Comparison of ENCODE assay signal across 15 cellular contexts in the genomic region with DNA sequence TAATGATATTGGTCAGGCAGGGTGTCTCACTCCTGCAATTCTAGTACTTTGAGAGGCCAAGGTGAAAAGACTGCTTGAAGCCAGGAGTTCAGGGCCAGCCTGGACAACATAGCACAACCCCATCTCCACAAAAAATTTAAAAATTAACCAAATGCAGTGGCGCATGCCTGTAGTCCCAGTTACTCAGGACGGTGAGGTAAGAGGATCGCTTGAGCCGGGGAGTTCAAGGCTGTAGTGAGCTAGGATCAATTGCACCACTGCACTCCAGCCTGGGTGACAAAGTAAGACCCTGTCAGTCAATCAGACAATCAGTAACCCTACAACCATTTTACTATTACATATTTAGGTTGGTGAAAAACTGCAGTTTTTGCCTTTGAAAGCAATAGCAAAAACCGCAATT. TPM values are rescaled to one million over a fixed set of nuclear protein-coding genes. Genes with fewer than 3 reads are reported as not detected.
DNase-seq lines count a peak whose midpoint lies in the region; ATAC-seq and TF ChIP-seq lines count a peak whose summit lies in the region.
"Had no signal": no experiment of that assay in that cellular context is flagged by ENCODE, and none has a peak within 500 bp of the region (broad histone marks: within the 10 kb centered on the region; RNA-seq: fewer than 3 reads in every experiment).

No MANE protein-coding gene starts in this region.

- no peak overlapping the region for H3K27ac Mint-ChIP-seq in activated CD8-positive, alpha-beta T cell treated with anti-CD3 and anti-CD28 coated beads, Interleukin-2, amount 10 ng/mL, durations not matched to agents 7 days and 5 days
- H3K27ac Mint-ChIP-seq in activated CD8-positive, alpha-beta T cell treated with anti-CD3 and anti-CD28 coated beads for 36 hours = no peak overlapping the region
- H3K27ac Mint-ChIP-seq: B cell; CD4-positive, alpha-beta T cell; CD8-positive, alpha-beta T cell had no signal

- H3K4me1 ChIP-seq in liver (ENCODE audit: control insufficient read depth in 4 of 4, insufficient read depth in 4 of 4, low read length in 3 of 4) (peaks cover 0 to 5% (median 3%) of the 10 kb centered on the region in 4 donors), mesenchymal stem cell (ENCODE audit: control insufficient read depth, insufficient read depth, low read depth, low read length) (no peaks in the 10 kb centered on the region), PC-3 (ENCODE audit: insufficient read depth, low read length) (no peaks in the 10 kb centered on the region)
- H3K4me1 ChIP-seq: A549; BLaER1 treated with 17β-estradiol and CSF1 and Interleukin-3, amounts not matched to agents 10 nM and 100 nM; Caco-2 had no signal

- peaks cover 5 to 33% (median 10%) of the 10 kb centered on the region in 4 donors for H3K36me3 ChIP-seq in liver (ENCODE audit: control insufficient read depth in 4 of 4, insufficient read depth in 3 of 4, low read depth in 1 of 4, low read length in 3 of 4)
- peaks cover 16 to 51% of the 10 kb centered on the region in 2 experiments for H3K36me3 ChIP-seq in mesenchymal stem cell (ENCODE audit: control insufficient read depth in 1 of 2, insufficient read depth in 2 of 2, low read depth in 1 of 2, low read length in 2 of 2)
- peaks cover 39% of the 10 kb centered on the region; the same call in 1 of the 2 replicates for H3K36me3 ChIP-seq in PC-3 (ENCODE audit: low read depth, low read length)

- CTCF ChIA-PET in activated CD8-positive, alpha-beta T cell treated with anti-CD3 and anti-CD28 coated beads, Interleukin-2, amount 10 ng/mL, durations not matched to agents 7 days and 5 days (lab: Charles Lee) = interaction anchor here (0.6 to 2.6 kb wide), 22 partner anchors 9 to 965 kb away, joined by 3 to 41 read pairs (median 5); a partner anchor contains a TSS
- CTCF ChIA-PET in activated CD8-positive, alpha-beta T cell treated with anti-CD3 and anti-CD28 coated beads for 36 hours (lab: Charles Lee) = interaction anchor here (0.6 to 4.3 kb wide), 28 partner anchors 9 to 701 kb away, joined by 3 to 29 read pairs (median 4); a partner anchor contains a TSS
- CTCF ChIA-PET in PC-3 (lab: Charles Lee) = interaction anchor here (1.0 kb wide), 1 partner anchor 19 kb away, joined by 4 read pairs; no protein-coding TSS in a partner anchor

- no peaks in the 10 kb centered on the region for H3K79me2 ChIP-seq in PC-3 (ENCODE audit: low read length)

- H3K27me3 Mint-ChIP-seq in activated CD8-positive, alpha-beta T cell treated with anti-CD3 and anti-CD28 coated beads, Interleukin-2, amount 10 ng/mL, durations not matched to agents 7 days and 5 days (ENCODE audit: low read depth) = no peaks in the 10 kb centered on the region
- H3K27me3 Mint-ChIP-seq in activated CD8-positive, alpha-beta T cell treated with anti-CD3 and anti-CD28 coated beads for 36 hours = no peaks in the 10 kb centered on the region
- H3K27me3 Mint-ChIP-seq: B cell; CD4-positive, alpha-beta T cell had no signal

- H3K18ac ChIP-seq in mesenchymal stem cell (ENCODE audit: low read depth in 1 of 2, low read length in 2 of 2) = no peak overlapping the region

- no peak for TF ChIP-seq RAD21 in liver (IDR thresholded peaks at IDR 0.05)

- H3K4me1 Mint-ChIP-seq in activated CD8-positive, alpha-beta T cell treated with anti-CD3 and anti-CD28 coated beads, Interleukin-2, amount 10 ng/mL, durations not matched to agents 7 days and 5 days (ENCODE audit: low read depth) = peaks cover 7% of the 10 kb centered on the region
- peaks cover 8% of the 10 kb centered on the region for H3K4me1 Mint-ChIP-seq in activated CD8-positive, alpha-beta T cell treated with anti-CD3 and anti-CD28 coated beads for 36 hours (ENCODE audit: low read depth)
- H3K4me1 Mint-ChIP-seq: B cell had no signal

- H3K27me3 ChIP-seq in liver (ENCODE audit: control insufficient read depth in 4 of 4, insufficient read depth in 4 of 4, low read length in 3 of 4) = no peaks in the 10 kb centered on the region
- H3K27me3 ChIP-seq in mesenchymal stem cell (ENCODE audit: control insufficient read depth in 1 of 2, insufficient read depth in 1 of 2, low read length in 2 of 2) = no peaks in the 10 kb centered on the region
- H3K27me3 ChIP-seq in PC-3 (ENCODE audit: low read length) = no peaks in the 10 kb centered on the region
- H3K27me3 ChIP-seq: BLaER1 treated with 17β-estradiol and CSF1 and Interleukin-3, amounts not matched to agents 10 nM and 100 nM had no signal

- DNase-seq in activated CD8-positive, alpha-beta T cell treated with anti-CD3 and anti-CD28 coated beads, Interleukin-2, amount 10 ng/mL, durations not matched to agents 7 days and 5 days = peak; percentile 11
- DNase-seq in activated CD8-positive, alpha-beta T cell treated with anti-CD3 and anti-CD28 coated beads for 36 hours = no peak
- DNase-seq in mesenchymal stem cell (no peak), PC-3 (no peak)

- no TSS peak for BruUV-seq in PC-3 (replicated peaks; lab: Mats Ljungman, UMichigan)

- H4K20me1 ChIP-seq in PC-3 (ENCODE audit: low read length) = 0 out of 2 replicates have a peak, but pooled peaks cover 3% of the 10 kb centered on the region

- WGBS in liver = 54% methylated on average over 5 of the region's 5 CpGs
- WGBS in mesenchymal stem cell = 96% methylated on average over 5 of the region's 5 CpGs

- H3K23ac ChIP-seq in mesenchymal stem cell (ENCODE audit: low read length in 2 of 2) = no peak overlapping the region

- no peaks in the 10 kb centered on the region for H3K9me2 ChIP-seq in PC-3 (replicated peaks; ENCODE audit: low read length)

- intact Hi-C loops in activated CD8-positive, alpha-beta T cell treated with anti-CD3 and anti-CD28 coated beads for 36 hours (cut with micrococcal nuclease) = no loop called here
- intact Hi-C loops in PC-3 (cut with micrococcal nuclease) = no loop called here

- H3K4ac ChIP-seq in mesenchymal stem cell (ENCODE audit: low read depth in 1 of 2, low read length in 2 of 2) = no peak overlapping the region

- peaks cover 13% of the 10 kb centered on the region for H3K79me1 ChIP-seq in mesenchymal stem cell (replicated peaks; ENCODE audit: low read length, poor library complexity, severe bottlenecking)

- H2BK5ac ChIP-seq in mesenchymal stem cell (ENCODE audit: low read depth, low read length, poor library complexity, severe bottlenecking) = no peak overlapping the region

- H3K4me3 Mint-ChIP-seq in activated CD8-positive, alpha-beta T cell treated with anti-CD3 and anti-CD28 coated beads, Interleukin-2, amount 10 ng/mL, durations not matched to agents 7 days and 5 days = no peak overlapping the region
- no peak overlapping the region for H3K4me3 Mint-ChIP-seq in activated CD8-positive, alpha-beta T cell treated with anti-CD3 and anti-CD28 coated beads for 36 hours
- H3K4me3 Mint-ChIP-seq: B cell; CD4-positive, alpha-beta T cell; CD8-positive, alpha-beta T cell had no signal

- H3K9ac ChIP-seq in liver (ENCODE audit: low read depth in 1 of 2, low read length in 2 of 2) = no peak overlapping the region
- no peak overlapping the region for H3K9ac ChIP-seq in mesenchymal stem cell (ENCODE audit: low read length)
- H3K9ac ChIP-seq in PC-3 (ENCODE audit: low read length) = no peak overlapping the region
- H3K9ac ChIP-seq: BLaER1 treated with 17β-estradiol and CSF1 and Interleukin-3, amounts not matched to agents 10 nM and 100 nM had no signal

- H3K9me3 ChIP-seq in liver (ENCODE audit: control insufficient read depth in 4 of 4, low read length in 3 of 4) (no peaks in the 10 kb centered on the region), mesenchymal stem cell (ENCODE audit: control insufficient read depth, low read length) (no peaks in the 10 kb centered on the region), PC-3 (ENCODE audit: low read length) (no peaks in the 10 kb centered on the region)
- H3K9me3 ChIP-seq: A549; BLaER1 treated with 17β-estradiol and CSF1 and Interleukin-3, amounts not matched to agents 10 nM and 100 nM; Caco-2 had no signal

- no peak for ATAC-seq in activated CD8-positive, alpha-beta T cell treated with anti-CD3 and anti-CD28 coated beads, Interleukin-2, amount 10 ng/mL, durations not matched to agents 7 days and 5 days
- no peak for ATAC-seq in activated CD8-positive, alpha-beta T cell treated with anti-CD3 and anti-CD28 coated beads for 36 hours
- ATAC-seq in HG03521 (IDR thresholded peaks at IDR 0.05; ENCODE audit: unreplicated experiment) = no peak
- no peak for ATAC-seq in PC-3
- no peak for ATAC-seq in HG02938 (IDR thresholded peaks at IDR 0.05; ENCODE audit: unreplicated experiment)

- H3F3A ChIP-seq in PC-3 (ENCODE audit: low read length, unreplicated experiment) = no peaks in the 10 kb centered on the region

- H4K8ac ChIP-seq in mesenchymal stem cell (ENCODE audit: low read length) = peak overlapping the region; percentile 28

- H3K14ac ChIP-seq in mesenchymal stem cell (ENCODE audit: low read length in 2 of 2) = no peak overlapping the region

- no peaks in the 10 kb centered on the region for H3K9me3 Mint-ChIP-seq in activated CD8-positive, alpha-beta T cell treated with anti-CD3 and anti-CD28 coated beads, Interleukin-2, amount 10 ng/mL, durations not matched to agents 7 days and 5 days (ENCODE audit: insufficient read depth)
- no peaks in the 10 kb centered on the region for H3K9me3 Mint-ChIP-seq in activated CD8-positive, alpha-beta T cell treated with anti-CD3 and anti-CD28 coated beads for 36 hours
- H3K9me3 Mint-ChIP-seq: CD4-positive, alpha-beta T cell; CD8-positive, alpha-beta T cell had no signal

- H3K27ac ChIP-seq in liver (ENCODE audit: low read depth in 1 of 2, low read length in 2 of 2) (no peak overlapping the region), mesenchymal stem cell (ENCODE audit: low read length, poor library complexity, severe bottlenecking) (no peak overlapping the region), PC-3 (ENCODE audit: low read length) (no peak overlapping the region)
- H3K27ac ChIP-seq: 22Rv1; A549; BLaER1 treated with 17β-estradiol and CSF1 and Interleukin-3, amounts not matched to agents 10 nM and 100 nM; C4-2B had no signal

- H2BK12ac ChIP-seq in mesenchymal stem cell (ENCODE audit: low read length in 2 of 2) = no peak overlapping the region

- H3K4me2 ChIP-seq in mesenchymal stem cell (ENCODE audit: low read length, poor library complexity, severe bottlenecking) = no peak overlapping the region
- H3K4me2 ChIP-seq in PC-3 (ENCODE audit: low read length) = no peak overlapping the region
- H3K4me2 ChIP-seq: A549; BLaER1 treated with 17β-estradiol and CSF1 and Interleukin-3, amounts not matched to agents 10 nM and 100 nM had no signal

- H2BK120ac ChIP-seq in mesenchymal stem cell (ENCODE audit: low read depth, low read length) = no peak overlapping the region

- no peak overlapping the region for H4K91ac ChIP-seq in mesenchymal stem cell (ENCODE audit: low read length)

- no peak for TF ChIP-seq CTCF in activated CD8-positive, alpha-beta T cell treated with anti-CD3 and anti-CD28 coated beads for 36 hours (IDR thresholded peaks at IDR 0.05)
- TF ChIP-seq CTCF in liver (IDR thresholded peaks at IDR 0.05; ENCODE audit: low read depth, low read length, missing input control) (no peak), PC-3 (conservative IDR thresholded peaks at IDR 0.05; ENCODE audit: low read depth, low read length) (no peak)

- H2AK5ac ChIP-seq in mesenchymal stem cell (ENCODE audit: low read length, severe bottlenecking) = no peak overlapping the region

- no peak overlapping the region for H3K4me3 ChIP-seq in liver (ENCODE audit: low read depth in 1 of 3, low read length in 3 of 3)
- H3K4me3 ChIP-seq in mesenchymal stem cell (ENCODE audit: insufficient read depth in 1 of 2, low read depth in 1 of 2, low read length in 2 of 2) = no peak overlapping the region
- no peak overlapping the region for H3K4me3 ChIP-seq in PC-3 (ENCODE audit: low read length)
- H3K4me3 ChIP-seq: A549; BLaER1 treated with 17β-estradiol and CSF1 and Interleukin-3, amounts not matched to agents 10 nM and 100 nM had no signal

- H2AFZ ChIP-seq in mesenchymal stem cell (ENCODE audit: low read depth, low read length) (no peak overlapping the region), PC-3 (ENCODE audit: low read length) (no peak overlapping the region)

- POLR2A ChIA-PET in activated CD8-positive, alpha-beta T cell treated with anti-CD3 and anti-CD28 coated beads, Interleukin-2, amount 10 ng/mL, durations not matched to agents 7 days and 5 days (lab: Charles Lee) = no interaction called here
- POLR2A ChIA-PET in activated CD8-positive, alpha-beta T cell treated with anti-CD3 and anti-CD28 coated beads for 36 hours (lab: Charles Lee) = interaction anchor here (1.0 to 1.3 kb wide), 2 partner anchors 9 to 42 kb away, joined by 3 read pairs; no protein-coding TSS in a partner anchor
- POLR2A ChIA-PET in PC-3 (lab: Charles Lee; ENCODE audit: unreplicated experiment) = no interaction called here

- H3K36me3 Mint-ChIP-seq in activated CD8-positive, alpha-beta T cell treated with anti-CD3 and anti-CD28 coated beads, Interleukin-2, amount 10 ng/mL, durations not matched to agents 7 days and 5 days (ENCODE audit: low read depth) = peaks cover 31% of the 10 kb centered on the region
- H3K36me3 Mint-ChIP-seq in activated CD8-positive, alpha-beta T cell treated with anti-CD3 and anti-CD28 coated beads for 36 hours (ENCODE audit: low read depth) = peaks cover 33% of the 10 kb centered on the region

- no peak overlapping the region for H2BK15ac ChIP-seq in mesenchymal stem cell (ENCODE audit: low read depth, poor library complexity, severe bottlenecking)

RNA-seq across cellular contexts. Expression of a gene that starts 43.0 kb away (rescaled TPM):
- total RNA-seq in activated CD8-positive, alpha-beta T cell treated with anti-CD3 and anti-CD28 coated beads, Interleukin-2, amount 10 ng/mL, durations not matched to agents 7 days and 5 days = 10 to 100 TPM; 30.7 to 30.8 TPM
- total RNA-seq in activated CD8-positive, alpha-beta T cell treated with anti-CD3 and anti-CD28 coated beads for 36 hours = 10 to 100 TPM; 20.8 to 20.9 TPM
- total RNA-seq in liver (10 to 100 TPM; 12.2 to 14.8 TPM), PC-3 (2014; rRNA removed) (31.1 and 34.7 TPM in 2 replicates)
- polyA plus RNA-seq in liver = 1 to 10 TPM; 2.3 to 7.9 TPM
- polyA plus RNA-seq in mesenchymal stem cell (2013, experiment 1 of 2) = 26.0 TPM
- 25.4 TPM for polyA plus RNA-seq in mesenchymal stem cell (2013, experiment 2 of 2)

RNA-seq across cellular contexts. Expression of a gene that starts 49.0 kb away (rescaled TPM):
- 100 to 1,000 TPM; 136 to 140 TPM for total RNA-seq in activated CD8-positive, alpha-beta T cell treated with anti-CD3 and anti-CD28 coated beads, Interleukin-2, amount 10 ng/mL, durations not matched to agents 7 days and 5 days
- 100 to 1,000 TPM; 107 to 109 TPM for total RNA-seq in activated CD8-positive, alpha-beta T cell treated with anti-CD3 and anti-CD28 coated beads for 36 hours
- 100 to 1,000 TPM in 1 of 2 donors, 10 to 100 TPM in 1; 28.9 to 109 TPM for total RNA-seq in liver
- polyA plus RNA-seq in liver = 100 to 1,000 TPM in 1 of 2 donors, 10 to 100 TPM in 1; 42.5 to 116 TPM
- polyA plus RNA-seq in mesenchymal stem cell (2013, experiment 1 of 2) = 220 TPM
- 221 TPM for polyA plus RNA-seq in mesenchymal stem cell (2013, experiment 2 of 2)
- total RNA-seq in PC-3 (2014; rRNA removed) = 200 and 221 TPM in 2 replicates
